12 cellular contexts compared by ENCODE assay signal in genomic region chr1:6544831-6545230, GRCh38. TPM values are rescaled to one million over a fixed set of nuclear protein-coding genes. Genes with fewer than 3 reads are reported as not detected.
A peak's percentile ranks its signal among the peaks of the same experiment; 100 is the strongest.
DNase-seq lines count a peak whose midpoint lies in the region; ATAC-seq and TF ChIP-seq lines count a peak whose summit lies in the region.
"Had no signal": no experiment of that assay in that cellular context is flagged by ENCODE, and none has a peak within 500 bp of the region (broad histone marks: within the 10 kb centered on the region; RNA-seq: fewer than 3 reads in every experiment).

No MANE protein-coding gene starts in this region.

- 22 to 29% methylated on average over 3 of the region's 3 CpGs for WGBS in GM23248 (ENCODE audit: low coverage in 1 of 2, low lambda C conversion rate in 2 of 2, missing lambda C conversion rate in 2 of 2), 2 experiments

- H3K27ac ChIP-seq in GM23248 (peak overlapping the region; percentile 48), foreskin keratinocyte (peak overlapping the region; percentile 59)
- H3K27ac ChIP-seq: VCaP had no signal

- H3K79me2 ChIP-seq in GM23248 (ENCODE audit: insufficient read depth), result peaks cover 15% of the 10 kb centered on the region; the same call in 1 of the 2 replicates

- peaks cover 30% of the 10 kb centered on the region for H3F3A ChIP-seq in GM23248 (ENCODE audit: insufficient read depth)

- TF ChIP-seq CTCF in foreskin keratinocyte (conservative IDR thresholded peaks at IDR 0.05), result no peak

- H3K4me1 Mint-ChIP-seq in activated T-helper 2 cell treated with anti-CD3 and anti-CD28 coated beads, Interferon-gamma antibody, Interleukin-2, Interleukin-4, amounts not matched to agents 10 μg/mL and 5 μg/mL and 100 μg/mL, durations not matched to agents 14 hours and 24 hours and 36 hours (ENCODE audit: low read depth), result peaks cover 23% of the 10 kb centered on the region
- H3K4me1 Mint-ChIP-seq: nephron progenitor cell had no signal

- peaks cover 22% of the 10 kb centered on the region for H3K36me3 ChIP-seq in GM23248 (ENCODE audit: low read depth)

- H3K9ac ChIP-seq in GM23248, result peak overlapping the region; percentile 2; the same call in 1 of the 2 replicates

- DNase-seq in AG08396 (ENCODE audit: low spot score) (peak; percentile 47), GM23248 (peak; percentile 67), foreskin keratinocyte (no peak), nucleus accumbens (lab: John Stamatoyannopoulos, UW) (no peak), COLO668 (lab: John Stamatoyannopoulos, UW; ENCODE audit: unreplicated experiment) (no peak), mucosa of gallbladder (ENCODE audit: low spot score) (no peak)
- no peak for DNase-seq in activated T-helper 2 cell treated with anti-CD3 and anti-CD28 coated beads, Interferon-gamma antibody, Interleukin-2, Interleukin-4, amounts not matched to agents 10 μg/mL and 5 μg/mL and 100 μg/mL, durations not matched to agents 14 hours and 24 hours and 36 hours (ENCODE audit: low spot score)
- DNase-seq: amniotic stem cell, NCI-H2171, nephron progenitor cell had no signal

- H2AFZ ChIP-seq in GM23248, result no peak overlapping the region

- no peaks in the 10 kb centered on the region for H3K9me3 ChIP-seq in GM23248 (ENCODE audit: low read depth)

- H3K9me2 ChIP-seq in GM23248 (ENCODE audit: insufficient read depth), result no peaks in the 10 kb centered on the region

- intact Hi-C loops in activated T-helper 2 cell treated with anti-CD3 and anti-CD28 coated beads, Interferon-gamma antibody, Interleukin-2, Interleukin-4, amounts not matched to agents 10 μg/mL and 5 μg/mL and 100 μg/mL, durations not matched to agents 14 hours and 24 hours and 36 hours (cut with micrococcal nuclease), result no loop called here

- H3K36me3 Mint-ChIP-seq in activated T-helper 2 cell treated with anti-CD3 and anti-CD28 coated beads, Interferon-gamma antibody, Interleukin-2, Interleukin-4, amounts not matched to agents 10 μg/mL and 5 μg/mL and 100 μg/mL, durations not matched to agents 14 hours and 24 hours and 36 hours (ENCODE audit: low read depth), result peaks cover 62% of the 10 kb centered on the region

- ATAC-seq in foreskin keratinocyte (peak; percentile 54), HG03045 (IDR thresholded peaks at IDR 0.05; ENCODE audit: unreplicated experiment) (no peak)

- H4K20me1 ChIP-seq in GM23248 (ENCODE audit: insufficient read depth), result no peaks in the 10 kb centered on the region

- no peaks in the 10 kb centered on the region for H3K27me3 Mint-ChIP-seq in activated T-helper 2 cell treated with anti-CD3 and anti-CD28 coated beads, Interferon-gamma antibody, Interleukin-2, Interleukin-4, amounts not matched to agents 10 μg/mL and 5 μg/mL and 100 μg/mL, durations not matched to agents 14 hours and 24 hours and 36 hours (ENCODE audit: low read depth)

- no peak overlapping the region for H3K4me3 Mint-ChIP-seq in activated T-helper 2 cell treated with anti-CD3 and anti-CD28 coated beads, Interferon-gamma antibody, Interleukin-2, Interleukin-4, amounts not matched to agents 10 μg/mL and 5 μg/mL and 100 μg/mL, durations not matched to agents 14 hours and 24 hours and 36 hours (ENCODE audit: low read depth)
- H3K4me3 Mint-ChIP-seq: nephron progenitor cell had no signal

- peaks cover 6% of the 10 kb centered on the region for H3K4me1 ChIP-seq in GM23248 (ENCODE audit: insufficient read depth)
- H3K4me1 ChIP-seq in foreskin keratinocyte, result peaks cover 10% of the 10 kb centered on the region

- H3K4me2 ChIP-seq in GM23248 (ENCODE audit: unreplicated experiment), result peak overlapping the region; percentile 34

- in situ Hi-C loops in GM23248 (cut with MboI), result no loop called here

- H3K27ac Mint-ChIP-seq in activated T-helper 2 cell treated with anti-CD3 and anti-CD28 coated beads, Interferon-gamma antibody, Interleukin-2, Interleukin-4, amounts not matched to agents 10 μg/mL and 5 μg/mL and 100 μg/mL, durations not matched to agents 14 hours and 24 hours and 36 hours, result peak overlapping the region; percentile 23
- H3K27ac Mint-ChIP-seq: nephron progenitor cell had no signal

- no peak overlapping the region for H3K4me3 ChIP-seq in GM23248

- H3K9me3 Mint-ChIP-seq in activated T-helper 2 cell treated with anti-CD3 and anti-CD28 coated beads, Interferon-gamma antibody, Interleukin-2, Interleukin-4, amounts not matched to agents 10 μg/mL and 5 μg/mL and 100 μg/mL, durations not matched to agents 14 hours and 24 hours and 36 hours, result no peaks in the 10 kb centered on the region
- H3K9me3 Mint-ChIP-seq: nephron progenitor cell had no signal

- H3K27me3 ChIP-seq in GM23248 (replicated peaks; ENCODE audit: insufficient read depth) (no peaks in the 10 kb centered on the region), foreskin keratinocyte (no peaks in the 10 kb centered on the region)

RNA-seq across cellular contexts. Expression of gene NOL9, which starts 9.5 kb away (rescaled TPM):
- 16.6 and 27.8 TPM in 2 replicates for total RNA-seq in GM23248 (2014; rRNA removed; shearing (Covaris generic))
- polyA plus RNA-seq in GM23248 (2016; fragmentation: Nextera tagmentation; extraction: Ambion mirVana), result 13.0 and 15.7 TPM in 2 replicates
- 43.4 and 50.0 TPM in 2 replicates for total RNA-seq in activated T-helper 2 cell treated with anti-CD3 and anti-CD28 coated beads, Interferon-gamma antibody, Interleukin-2, Interleukin-4, amounts not matched to agents 10 μg/mL and 5 μg/mL and 100 μg/mL, durations not matched to agents 14 hours and 24 hours and 36 hours
- 22.8 and 24.5 TPM in 2 replicates for total RNA-seq in foreskin keratinocyte
- 4.6 and 5.3 TPM in 2 replicates for polyA plus RNA-seq in foreskin keratinocyte
- 24.2 TPM for total RNA-seq in mucosa of gallbladder

RNA-seq across cellular contexts. Expression of gene TAS1R1, which starts 10.3 kb away (rescaled TPM):
- not detected in 2 replicates for total RNA-seq in GM23248 (2014; rRNA removed; shearing (Covaris generic))
- polyA plus RNA-seq in GM23248 (2016; fragmentation: Nextera tagmentation; extraction: Ambion mirVana), result not detected in 2 replicates
- not detected in 2 replicates for total RNA-seq in activated T-helper 2 cell treated with anti-CD3 and anti-CD28 coated beads, Interferon-gamma antibody, Interleukin-2, Interleukin-4, amounts not matched to agents 10 μg/mL and 5 μg/mL and 100 μg/mL, durations not matched to agents 14 hours and 24 hours and 36 hours
- not detected in 2 replicates for total RNA-seq in foreskin keratinocyte
- polyA plus RNA-seq in foreskin keratinocyte, result not detected in 2 replicates
- total RNA-seq in mucosa of gallbladder, result 0.49 TPM

RNA-seq across cellular contexts. Expression of gene ZBTB48, which starts 35.0 kb away (rescaled TPM):
- total RNA-seq in GM23248 (2014; rRNA removed; shearing (Covaris generic)), result 16.4 and 31.7 TPM in 2 replicates
- polyA plus RNA-seq in GM23248 (2016; fragmentation: Nextera tagmentation; extraction: Ambion mirVana), result 11.2 and 15.4 TPM in 2 replicates
- 26.3 and 28.0 TPM in 2 replicates for total RNA-seq in activated T-helper 2 cell treated with anti-CD3 and anti-CD28 coated beads, Interferon-gamma antibody, Interleukin-2, Interleukin-4, amounts not matched to agents 10 μg/mL and 5 μg/mL and 100 μg/mL, durations not matched to agents 14 hours and 24 hours and 36 hours
- 14.6 and 15.3 TPM in 2 replicates for total RNA-seq in foreskin keratinocyte
- polyA plus RNA-seq in foreskin keratinocyte, result 13.4 and 14.7 TPM in 2 replicates
- 55.1 TPM for total RNA-seq in mucosa of gallbladder

RNA-seq across cellular contexts. Expression of gene PLEKHG5, which starts 53.4 kb away (rescaled TPM):
- 7.0 and 7.6 TPM in 2 replicates for total RNA-seq in GM23248 (2014; rRNA removed; shearing (Covaris generic))
- polyA plus RNA-seq in GM23248 (2016; fragmentation: Nextera tagmentation; extraction: Ambion mirVana) (2.0 and 2.8 TPM in 2 replicates), foreskin keratinocyte (19.0 and 33.0 TPM in 2 replicates)
- 1.1 and 1.6 TPM in 2 replicates for total RNA-seq in activated T-helper 2 cell treated with anti-CD3 and anti-CD28 coated beads, Interferon-gamma antibody, Interleukin-2, Interleukin-4, amounts not matched to agents 10 μg/mL and 5 μg/mL and 100 μg/mL, durations not matched to agents 14 hours and 24 hours and 36 hours
- total RNA-seq in foreskin keratinocyte (33.9 and 57.3 TPM in 2 replicates), mucosa of gallbladder (18.5 TPM)

RNA-seq across cellular contexts. Expression of gene KLHL21, which starts 57.8 kb away (rescaled TPM):
- 39.3 and 52.9 TPM in 2 replicates for total RNA-seq in GM23248 (2014; rRNA removed; shearing (Covaris generic))
- polyA plus RNA-seq in GM23248 (2016; fragmentation: Nextera tagmentation; extraction: Ambion mirVana), result 16.6 and 17.7 TPM in 2 replicates
- 21.3 and 22.6 TPM in 2 replicates for total RNA-seq in activated T-helper 2 cell treated with anti-CD3 and anti-CD28 coated beads, Interferon-gamma antibody, Interleukin-2, Interleukin-4, amounts not matched to agents 10 μg/mL and 5 μg/mL and 100 μg/mL, durations not matched to agents 14 hours and 24 hours and 36 hours
- 41.8 and 52.0 TPM in 2 replicates for total RNA-seq in foreskin keratinocyte
- 25.4 and 29.4 TPM in 2 replicates for polyA plus RNA-seq in foreskin keratinocyte
- total RNA-seq in mucosa of gallbladder, result 42.4 TPM

Comparison
In these comparisons a context has a peak if more than half of its experiments do, and no peak if none do; other contexts are left out.
1. DNase-seq: peak in AG08396 (single experiment) and GM23248 (single experiment); none in activated T-helper 2 cell treated with anti-CD3 and anti-CD28 coated beads, Interferon-gamma antibody, Interleukin-2, Interleukin-4, amounts not matched to agents 10 μg/mL and 5 μg/mL and 100 μg/mL, durations not matched to agents 14 hours and 24 hours and 36 hours (single experiment), foreskin keratinocyte (0 of 2), nucleus accumbens (0 of 56), COLO668 (single experiment) and mucosa of gallbladder (single experiment).